ENCODE assay signal across 8 cellular contexts in genomic region chr2:86105252-86105968, GRCh38. TPM values are rescaled to one million over a fixed set of nuclear protein-coding genes. Genes with fewer than 3 reads are reported as not detected.
DNase-seq lines count a peak whose midpoint lies in the region; TF ChIP-seq lines count a peak whose summit lies in the region.

TSS of gene POLR1A (minus strand) at chr2:86105886. CDS start at chr2:86105776, 110 bp downstream.

- H3K4me3 ChIP-seq in HFF-Myc (replicated peaks; ENCODE audit: low read depth, low read length) (peak within 1 kb of the TSS; percentile 92), SK-N-MC (peak within 1 kb of the TSS; percentile 97)

- no peak for TF ChIP-seq CTCF in HFF-Myc (IDR thresholded peaks at IDR 0.05; ENCODE audit: low read depth, low read length, missing control alignments)

- H3K9ac ChIP-seq in SK-N-MC (ENCODE audit: insufficient read length): peak within 1 kb of the TSS; percentile 99

- no peaks in the 10 kb centered on the region for H3K27me3 Mint-ChIP-seq in activated naive CD4-positive, alpha-beta T cell treated with anti-CD3 and anti-CD28 coated beads for 36 hours (ENCODE audit: low read depth)

- H3K4me1 Mint-ChIP-seq in activated naive CD4-positive, alpha-beta T cell treated with anti-CD3 and anti-CD28 coated beads for 36 hours (ENCODE audit: low read depth): peaks cover 57% of the 10 kb centered on the region

- H3K9me3 ChIP-seq in SK-N-MC (ENCODE audit: low read depth, low read length): peaks cover 10% of the 10 kb centered on the region

- CTCF ChIA-PET in activated naive CD4-positive, alpha-beta T cell treated with anti-CD3 and anti-CD28 coated beads for 36 hours (lab: Charles Lee): interaction anchor here (0.7 to 1.3 kb wide), 4 partner anchors 18 to 468 kb away, joined by 3 to 4 read pairs (median 4); no protein-coding TSS in a partner anchor

- peaks cover 49% of the 10 kb centered on the region for H3K36me3 Mint-ChIP-seq in activated naive CD4-positive, alpha-beta T cell treated with anti-CD3 and anti-CD28 coated beads for 36 hours (ENCODE audit: low read depth)

- peak within 1 kb of the TSS; percentile 99 for H3K27ac Mint-ChIP-seq in activated naive CD4-positive, alpha-beta T cell treated with anti-CD3 and anti-CD28 coated beads for 36 hours

- peaks cover 69% of the 10 kb centered on the region for H3K36me3 ChIP-seq in SK-N-MC (ENCODE audit: insufficient read depth, low read length)

- DNase-seq in GDM1 (lab: John Stamatoyannopoulos, UW) (peak; percentile 80), HFF-Myc (ENCODE audit: extremely low read depth, low read depth) (peak; percentile 79), MV-4-11 (lab: John Stamatoyannopoulos, UW) (peak; percentile 91), SK-N-MC (ENCODE audit: low read depth, low spot score) (peak; percentile 89), germinal center (ENCODE audit: low spot score) (peak; percentile 74), non-pigmented ciliary epithelial cell (ENCODE audit: low read depth) (peak; percentile 85), substantia nigra (lab: John Stamatoyannopoulos, UW) (peak; percentile 72 to 99 (median 90))
- peak; percentile 87 for DNase-seq in activated naive CD4-positive, alpha-beta T cell treated with anti-CD3 and anti-CD28 coated beads for 36 hours

- H3K9me3 Mint-ChIP-seq in activated naive CD4-positive, alpha-beta T cell treated with anti-CD3 and anti-CD28 coated beads for 36 hours: no peaks in the 10 kb centered on the region

- intact Hi-C loops in activated naive CD4-positive, alpha-beta T cell treated with anti-CD3 and anti-CD28 coated beads for 36 hours (cut with micrococcal nuclease): loop anchor here (5.0 to 10.0 kb wide), 4 partner anchors 459 to 691 kb away; partner anchors contain the start of genes C2orf68, CAPG, CHMP3 and MAT2A

- peak within 1 kb of the TSS; percentile 93 for H3K27ac ChIP-seq in SK-N-MC
- H3K27ac ChIP-seq in substantia nigra (ENCODE audit: low read depth, low read length, poor library complexity, severe bottlenecking): peak within 1 kb of the TSS; percentile 82

- peak within 1 kb of the TSS; percentile 89 for H3K4me3 Mint-ChIP-seq in activated naive CD4-positive, alpha-beta T cell treated with anti-CD3 and anti-CD28 coated beads for 36 hours

RNA-seq across cellular contexts. Expression of gene POLR1A, which starts in this region (rescaled TPM):
- total RNA-seq in activated naive CD4-positive, alpha-beta T cell treated with anti-CD3 and anti-CD28 coated beads for 36 hours: 10 to 100 TPM; 25.3 to 27.1 TPM

Comparison
In these comparisons a context has a peak if more than half of its experiments do, and no peak if none do; other contexts are left out.
1. Peak in every context shown above with its lines: DNase-seq, H3K4me3 ChIP-seq and H3K27ac ChIP-seq.